ENCODE assay signal across 19 cellular contexts in genomic region chr12:15172423-15172822, GRCh38. TPM values are rescaled to one million over a fixed set of nuclear protein-coding genes. Genes with fewer than 3 reads are reported as not detected.
DNase-seq lines count a peak whose midpoint lies in the region; ATAC-seq and TF ChIP-seq lines count a peak whose summit lies in the region.
"Had no signal": no experiment of that assay in that cellular context is flagged by ENCODE, and none has a peak within 500 bp of the region (broad histone marks: within the 10 kb centered on the region; RNA-seq: fewer than 3 reads in every experiment).

No MANE protein-coding gene starts in this region.

- H3K4me3 ChIP-seq in BLaER1 (no peak overlapping the region), thoracic aorta (no peak overlapping the region)

- H3K9ac ChIP-seq in BLaER1: no peak overlapping the region

- H3K4me2 ChIP-seq in BLaER1: 0 out of 2 replicates have a peak overlapping the region, but pooled peaks have one; percentile 10

- H3K4me3 Mint-ChIP-seq in glutamatergic neuron (ENCODE audit: unreplicated experiment): no peak overlapping the region
- H3K4me3 Mint-ChIP-seq: CD4-positive, alpha-beta T cell; IgD-negative memory B cell had no signal

- no peaks in the 10 kb centered on the region for H3K36me3 ChIP-seq in BLaER1
- no peaks in the 10 kb centered on the region for H3K36me3 ChIP-seq in thoracic aorta

- H3K36me3 Mint-ChIP-seq in glutamatergic neuron (ENCODE audit: unreplicated experiment): peaks cover 4% of the 10 kb centered on the region
- H3K36me3 Mint-ChIP-seq: IgD-negative memory B cell had no signal

- H3K27ac Mint-ChIP-seq in glutamatergic neuron (ENCODE audit: unreplicated experiment): no peak overlapping the region
- H3K27ac Mint-ChIP-seq: CD4-positive, alpha-beta T cell; IgD-negative memory B cell had no signal

- peak; percentile 42 to 47 for DNase-seq in NCI-H526 (lab: John Stamatoyannopoulos, UW)
- no peak for DNase-seq in glutamatergic neuron
- no peak for DNase-seq in thoracic aorta (ENCODE audit: low spot score)
- no peak for DNase-seq in D341Med (ENCODE audit: low spot score)
- no peak for DNase-seq in activated CD4-positive, CD25-positive, alpha-beta regulatory T cell (lab: John Stamatoyannopoulos, UW)
- DNase-seq: ACHN; C1 segment of cervical spinal cord; Calu3; CD4-positive, alpha-beta T cell; DMS153; DMS79 treated with DMSO at 0.1 percent for 48 hours; EL; HCEC 1CT had no signal

- H3K27me3 Mint-ChIP-seq in glutamatergic neuron (ENCODE audit: unreplicated experiment): peaks cover 9% of the 10 kb centered on the region

- H3K27me3 ChIP-seq in BLaER1 (no peaks in the 10 kb centered on the region), thoracic aorta (replicated peaks; ENCODE audit: insufficient read depth) (no peaks in the 10 kb centered on the region)

- H4K20me1 ChIP-seq in BLaER1: no peaks in the 10 kb centered on the region

- ATAC-seq in thoracic aorta (ENCODE audit: insufficient number of reproducible peaks, low FRiP score, low read depth) (no peak), HG03521 (IDR thresholded peaks at IDR 0.05; ENCODE audit: unreplicated experiment) (no peak), GM18861 (IDR thresholded peaks at IDR 0.05; ENCODE audit: unreplicated experiment) (no peak)

- TF ChIP-seq CTCF in glutamatergic neuron (IDR thresholded peaks at IDR 0.05; ENCODE audit: partially characterized antibody, unreplicated experiment): peak; percentile 58
- peak; percentile 21 for TF ChIP-seq CTCF in thoracic aorta (IDR thresholded peaks at IDR 0.05)

- peaks cover 8% of the 10 kb centered on the region for H3K4me1 ChIP-seq in BLaER1
- H3K4me1 ChIP-seq in thoracic aorta (ENCODE audit: control insufficient read depth in 1 of 2, low read depth in 2 of 2): peaks cover 16 to 50% of the 10 kb centered on the region in 2 donors

- H3K27ac ChIP-seq in BLaER1 (no peak overlapping the region), thoracic aorta (no peak overlapping the region)

- peaks cover 4% of the 10 kb centered on the region; the same call in 1 of the 2 replicates for H3K9me3 ChIP-seq in BLaER1
- no peaks in the 10 kb centered on the region for H3K9me3 ChIP-seq in thoracic aorta

- peaks cover 13% of the 10 kb centered on the region for H3K4me1 Mint-ChIP-seq in glutamatergic neuron (ENCODE audit: low read depth, unreplicated experiment)
- H3K4me1 Mint-ChIP-seq: IgD-negative memory B cell had no signal

- H3K9me3 Mint-ChIP-seq in glutamatergic neuron (ENCODE audit: unreplicated experiment): peaks cover 6% of the 10 kb centered on the region

RNA-seq across cellular contexts. Expression of gene RERG, which starts 48.8 kb away (rescaled TPM):
- total RNA-seq in glutamatergic neuron (ENCODE audit: unreplicated experiment) (not detected), thoracic aorta (100 to 1,000 TPM in 1 of 2 donors, 10 to 100 TPM in 1; 92.3 to 120 TPM)
- total RNA-seq: A172; CD4-positive, alpha-beta T cell; HT1080 had no signal

Comparison
In these comparisons a context has a peak if more than half of its experiments do, and no peak if none do; other contexts are left out.
1. DNase-seq: peak in NCI-H526 (2 of 2); none in glutamatergic neuron (single experiment), thoracic aorta (single experiment), D341Med (single experiment) and activated CD4-positive, CD25-positive, alpha-beta regulatory T cell (0 of 4).
2. RNA of gene RERG, which starts 48.8 kb away (total RNA-seq): 92.3 to 120 TPM in thoracic aorta; not detected in glutamatergic neuron (single experiment); every median in the first group is over 10 times any median in the second.